10 cellular contexts compared by ENCODE assay signal in genomic region chr2:55627915-55628314, GRCh38.
"Had no signal": no experiment of that assay in that cellular context is flagged by ENCODE, and none has a peak within 500 bp of the region (broad histone marks: within the 10 kb centered on the region; RNA-seq: fewer than 3 reads in every experiment).

No MANE protein-coding gene starts in this region.

- H3K27ac ChIP-seq: GM23248, HL-60, KMS-11 had no signal

- H3K4me2 ChIP-seq: KMS-11 had no signal

- H3K4me1 Mint-ChIP-seq: H9 had no signal

- DNase-seq: GM23248, GOT3, H9, HCEC 1CT, HFFc6, IMR-90, KBM-7 had no signal

- H2AFZ ChIP-seq: GM23248 had no signal

- FAIRE-seq: H54 had no signal

- H3K4me3 Mint-ChIP-seq: H9, HFFc6 had no signal

- H3K27ac Mint-ChIP-seq: H9, HFFc6 had no signal

- H3K9me3 Mint-ChIP-seq: H9, HFFc6 had no signal

- H3K4me3 ChIP-seq: GM23248 had no signal

- H3K9ac ChIP-seq: GM23248, KMS-11 had no signal
